ENCODE assay signal across 8 cellular contexts in genomic region chr17:74457146-74457819, GRCh38. TPM values are rescaled to one million over a fixed set of nuclear protein-coding genes. Genes with fewer than 3 reads are reported as not detected.
A peak's percentile ranks its signal among the peaks of the same experiment; 100 is the strongest.
DNase-seq lines count a peak whose midpoint lies in the region; ATAC-seq and TF ChIP-seq lines count a peak whose summit lies in the region.

No MANE protein-coding gene starts in this region.

- no peak overlapping the region for H3K4me3 ChIP-seq in AG10803 (ENCODE audit: low read length)
- no peak overlapping the region for H3K4me3 ChIP-seq in effector memory CD4-positive, alpha-beta T cell (ENCODE audit: insufficient read depth, low read depth, low read length, poor library complexity, severe bottlenecking)

- peaks cover 38% of the 10 kb centered on the region for H3K4me1 ChIP-seq in effector memory CD4-positive, alpha-beta T cell (ENCODE audit: control insufficient read depth, insufficient read depth, low read length, poor library complexity, severe bottlenecking)

- no peak overlapping the region for H3K27ac Mint-ChIP-seq in activated CD8-positive, alpha-beta T cell treated with anti-CD3 and anti-CD28 coated beads, Interleukin-2, amount 10 ng/mL, durations not matched to agents 7 days and 5 days

- ATAC-seq in activated CD8-positive, alpha-beta T cell treated with anti-CD3 and anti-CD28 coated beads, Interleukin-2, amount 10 ng/mL, durations not matched to agents 7 days and 5 days: peak; percentile 41
- no peak for ATAC-seq in GM18858 (IDR thresholded peaks at IDR 0.05; ENCODE audit: unreplicated experiment)

- TF ChIP-seq CTCF in AG10803 (conservative IDR thresholded peaks at IDR 0.05; ENCODE audit: low read length) (peak; percentile 87), GM20000 (IDR thresholded peaks at IDR 0.05; ENCODE audit: extremely low read depth, missing control alignments) (peak; percentile 91)

- no peaks in the 10 kb centered on the region for H3K9me3 Mint-ChIP-seq in activated CD8-positive, alpha-beta T cell treated with anti-CD3 and anti-CD28 coated beads, Interleukin-2, amount 10 ng/mL, durations not matched to agents 7 days and 5 days (ENCODE audit: insufficient read depth)

- H3K9me3 ChIP-seq in effector memory CD4-positive, alpha-beta T cell (ENCODE audit: control insufficient read depth, low read length): no peaks in the 10 kb centered on the region

- H3K4me3 Mint-ChIP-seq in activated CD8-positive, alpha-beta T cell treated with anti-CD3 and anti-CD28 coated beads, Interleukin-2, amount 10 ng/mL, durations not matched to agents 7 days and 5 days: no peak overlapping the region

- DNase-seq in AG10803 (ENCODE audit: low read depth) (peak; percentile 45), GM20000 (ENCODE audit: low spot score) (peak; percentile 73), NCI-H526 treated with DMSO at 0.1 percent for 48 hours (lab: John Stamatoyannopoulos, UW) (peak; percentile 7), midbrain (lab: John Stamatoyannopoulos, UW) (peak; percentile 86)
- peak; percentile 77 for DNase-seq in activated CD8-positive, alpha-beta T cell treated with anti-CD3 and anti-CD28 coated beads, Interleukin-2, amount 10 ng/mL, durations not matched to agents 7 days and 5 days
- DNase-seq in effector memory CD4-positive, alpha-beta T cell: peak; percentile 43 to 64 (median 46)
- peak; percentile 42 to 46 for DNase-seq in stimulated activated CD8-positive, alpha-beta memory T cell treated with anti-CD3 and anti-CD28 coated beads, Interleukin-4, amount 100 ng/mL, for 1 hour (ENCODE audit: low read depth in 2 of 2, low spot score in 1 of 2)

- CTCF ChIA-PET in activated CD8-positive, alpha-beta T cell treated with anti-CD3 and anti-CD28 coated beads, Interleukin-2, amount 10 ng/mL, durations not matched to agents 7 days and 5 days (lab: Charles Lee): interaction anchor here (0.9 to 5.9 kb wide), 24 partner anchors 9 to 279 kb away, joined by 3 to 68 read pairs (median 4); partner anchors contain the start of genes CD300A and GPR142

- no peaks in the 10 kb centered on the region for H3K36me3 Mint-ChIP-seq in activated CD8-positive, alpha-beta T cell treated with anti-CD3 and anti-CD28 coated beads, Interleukin-2, amount 10 ng/mL, durations not matched to agents 7 days and 5 days (ENCODE audit: low read depth)

- peaks cover 33% of the 10 kb centered on the region for H3K4me1 Mint-ChIP-seq in activated CD8-positive, alpha-beta T cell treated with anti-CD3 and anti-CD28 coated beads, Interleukin-2, amount 10 ng/mL, durations not matched to agents 7 days and 5 days (ENCODE audit: low read depth)

- no peak overlapping the region for H3K27ac ChIP-seq in effector memory CD4-positive, alpha-beta T cell (ENCODE audit: insufficient read depth, low read length, poor library complexity, severe bottlenecking)

- H3K27me3 Mint-ChIP-seq in activated CD8-positive, alpha-beta T cell treated with anti-CD3 and anti-CD28 coated beads, Interleukin-2, amount 10 ng/mL, durations not matched to agents 7 days and 5 days (ENCODE audit: low read depth): peaks cover 25% of the 10 kb centered on the region

- POLR2A ChIA-PET in activated CD8-positive, alpha-beta T cell treated with anti-CD3 and anti-CD28 coated beads, Interleukin-2, amount 10 ng/mL, durations not matched to agents 7 days and 5 days (lab: Charles Lee): interaction anchor here (1.6 kb wide), 1 partner anchor 77 kb away, joined by 6 read pairs; no protein-coding TSS in a partner anchor

- H3K36me3 ChIP-seq in effector memory CD4-positive, alpha-beta T cell (ENCODE audit: control insufficient read depth, insufficient read depth, low read length): no peaks in the 10 kb centered on the region

- H3K27me3 ChIP-seq in effector memory CD4-positive, alpha-beta T cell (replicated peaks; ENCODE audit: control insufficient read depth, insufficient read depth, low read length, poor library complexity, severe bottlenecking): peaks cover 3% of the 10 kb centered on the region

RNA-seq across cellular contexts. Expression of gene CD300A, which starts 9.2 kb away (rescaled TPM):
- total RNA-seq in activated CD8-positive, alpha-beta T cell treated with anti-CD3 and anti-CD28 coated beads, Interleukin-2, amount 10 ng/mL, durations not matched to agents 7 days and 5 days: 1 to 10 TPM; 2.1 to 2.8 TPM

RNA-seq across cellular contexts. Expression of gene GPRC5C, which starts 25.4 kb away (rescaled TPM):
- under 1 TPM in 1 of 2 experiments, not detected in 1; 0.32 TPM for total RNA-seq in activated CD8-positive, alpha-beta T cell treated with anti-CD3 and anti-CD28 coated beads, Interleukin-2, amount 10 ng/mL, durations not matched to agents 7 days and 5 days

Comparison
In these comparisons a context has a peak if more than half of its experiments do, and no peak if none do; other contexts are left out.
1. DNase-seq: peak in every context shown above with its lines; median percentile 86 in midbrain; 77 in activated CD8-positive, alpha-beta T cell treated with anti-CD3 and anti-CD28 coated beads, Interleukin-2, amount 10 ng/mL, durations not matched to agents 7 days and 5 days; 73 in GM20000; 46 in effector memory CD4-positive, alpha-beta T cell; 45 in AG10803; 44 in stimulated activated CD8-positive, alpha-beta memory T cell treated with anti-CD3 and anti-CD28 coated beads, Interleukin-4, amount 100 ng/mL, for 1 hour; 7 in NCI-H526 treated with DMSO at 0.1 percent for 48 hours.